In genomic region chr4:2451036-2451520, GRCh38 we compare ENCODE assay signal across 1 cellular context.
TF ChIP-seq lines count a peak whose summit lies in the region.

No MANE protein-coding gene starts in this region.

TF ChIP-seq in IMR-90, 13 proteins besides CTCF, POLR2A, EP300 and RAD21:
- no peak for TF ChIP-seq CHD1 (IDR thresholded peaks at IDR 0.05; ENCODE audit: low read depth, low read length)
- TF ChIP-seq CEBPB (IDR thresholded peaks at IDR 0.05; ENCODE audit: low read depth, low read length), result no peak
- no peak for TF ChIP-seq MAFK (IDR thresholded peaks at IDR 0.05; ENCODE audit: low read depth, low read length)
- TF ChIP-seq SMC3 (IDR thresholded peaks at IDR 0.05; ENCODE audit: low read depth, low read length), result no peak
- no peak for TF ChIP-seq NFE2L2 (IDR thresholded peaks at IDR 0.05; ENCODE audit: low read depth, low read length)
- no peak for TF ChIP-seq FOS (IDR thresholded peaks at IDR 0.05; ENCODE audit: low read depth, low read length)
- no peak for TF ChIP-seq MAZ (IDR thresholded peaks at IDR 0.05; ENCODE audit: borderline replicate concordance, low read depth, low read length)
- TF ChIP-seq MXI1 (IDR thresholded peaks at IDR 0.05; ENCODE audit: borderline replicate concordance, low read depth, low read length), result no peak
- TF ChIP-seq, protein P1, sequence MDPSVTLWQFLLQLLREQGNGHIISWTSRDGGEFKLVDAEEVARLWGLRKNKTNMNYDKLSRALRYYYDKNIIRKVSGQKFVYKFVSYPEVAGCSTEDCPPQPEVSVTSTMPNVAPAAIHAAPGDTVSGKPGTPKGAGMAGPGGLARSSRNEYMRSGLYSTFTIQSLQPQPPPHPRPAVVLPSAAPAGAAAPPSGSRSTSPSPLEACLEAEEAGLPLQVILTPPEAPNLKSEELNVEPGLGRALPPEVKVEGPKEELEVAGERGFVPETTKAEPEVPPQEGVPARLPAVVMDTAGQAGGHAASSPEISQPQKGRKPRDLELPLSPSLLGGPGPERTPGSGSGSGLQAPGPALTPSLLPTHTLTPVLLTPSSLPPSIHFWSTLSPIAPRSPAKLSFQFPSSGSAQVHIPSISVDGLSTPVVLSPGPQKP (IDR thresholded peaks at IDR 0.05; ENCODE audit: borderline replicate concordance, low read depth, low read length), result no peak
- TF ChIP-seq RFX5 (IDR thresholded peaks at IDR 0.05; ENCODE audit: low read depth, low read length), result no peak
- no peak for TF ChIP-seq BHLHE40 (IDR thresholded peaks at IDR 0.05; ENCODE audit: low read depth, low read length)
- no peak for TF ChIP-seq RCOR1 (IDR thresholded peaks at IDR 0.05; ENCODE audit: insufficient replicate concordance, low read length)
- no peak for TF ChIP-seq USF2 (IDR thresholded peaks at IDR 0.05; ENCODE audit: low read depth, low read length)
TF ChIP-seq in IMR-90: peak in this region for 0.
